ENCODE assay signal across 8 cellular contexts in the genomic region with DNA sequence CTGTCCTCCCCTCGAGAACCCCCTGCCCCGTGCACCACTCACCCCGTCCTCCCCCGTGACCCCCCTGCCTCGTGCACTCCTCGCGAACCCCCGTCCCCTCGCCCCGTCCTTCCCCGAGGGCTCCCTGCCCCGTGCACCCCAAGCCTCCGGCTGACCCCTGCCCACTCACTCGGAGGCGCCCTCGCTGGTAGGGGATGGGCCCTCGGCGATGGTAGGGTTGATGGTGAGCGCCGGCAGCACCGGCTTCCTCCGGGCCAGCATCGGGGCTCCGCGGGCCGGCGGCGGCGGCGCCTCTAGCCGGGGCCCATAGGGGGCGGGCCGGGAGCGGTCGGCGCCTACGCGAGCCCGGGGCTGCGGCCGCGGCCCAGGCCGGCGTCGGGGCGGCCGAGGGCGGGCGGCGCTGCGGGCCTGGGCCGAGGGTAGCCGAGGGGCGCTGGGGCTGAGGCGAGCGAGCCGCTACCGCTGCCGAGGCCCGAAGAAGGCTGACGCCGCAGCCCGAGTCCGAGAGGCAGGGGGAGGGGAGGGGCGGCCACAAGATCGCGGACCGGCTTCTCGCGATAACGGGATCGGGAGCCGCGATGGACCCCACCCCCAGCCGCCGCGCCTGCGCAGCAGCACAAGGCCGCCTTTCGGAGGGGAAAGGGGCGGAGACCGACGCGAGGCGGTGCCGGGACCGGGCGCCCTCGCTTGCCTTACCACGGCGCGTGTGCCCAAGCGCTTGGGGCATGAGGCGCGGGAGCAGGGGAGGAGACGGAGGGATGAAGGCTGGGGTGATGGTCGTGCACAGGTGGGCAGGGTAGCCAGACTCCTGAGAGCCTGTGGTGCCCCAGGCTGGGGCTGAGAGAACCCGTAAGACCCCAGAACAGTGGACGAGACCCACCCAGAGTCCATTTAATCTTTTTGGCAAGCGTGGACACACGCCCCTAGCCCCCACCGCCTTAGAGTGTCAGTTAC. TPM values are rescaled to one million over a fixed set of nuclear protein-coding genes. Genes with fewer than 3 reads are reported as not detected.
DNase-seq lines count a peak whose midpoint lies in the region; ATAC-seq, FAIRE-seq and TF ChIP-seq lines count a peak whose summit lies in the region.

A gene (minus strand): TSS at position 508 of the 954 bp plus-strand sequence. CDS start 247 bp downstream, at position 261.

- peak within 1 kb of the TSS; percentile 90 for H2AFZ ChIP-seq in mammary epithelial cell (ENCODE audit: low read depth, low read length)

- H3K27ac ChIP-seq in 22Rv1 (peak within 1 kb of the TSS; percentile 89), mammary epithelial cell (ENCODE audit: insufficient read depth, low read depth, low read length) (peak within 1 kb of the TSS; percentile 39), small intestine (ENCODE audit: low read depth in 1 of 2, low read length in 1 of 2) (peak within 1 kb of the TSS; percentile 79 to 86)

- 7% methylated on average over 15 of the region's 102 CpGs for WGBS in mammary epithelial cell (ENCODE audit: low coverage, missing lambda C conversion rate)
- 1 to 3% (median 2%) methylated on average over 67 to 102 of the region's 102 CpGs for WGBS in small intestine, 3 donors

- H3K9ac ChIP-seq in mammary epithelial cell (ENCODE audit: insufficient read depth, low read length), result peak within 1 kb of the TSS; percentile 86

- no peak for FAIRE-seq in small intestine (lab: Jason Lieb, UNC)

- intact Hi-C loops in mammary epithelial cell (cut with micrococcal nuclease), result no loop called here

- DNase-seq in NCI-H2196 treated with DMSO at 0.1 percent for 48 hours (lab: John Stamatoyannopoulos, UW; ENCODE audit: unreplicated experiment) (peak; percentile 75), mammary epithelial cell (peak; percentile 85), iPS-NIHi11 (ENCODE audit: low spot score) (peak; percentile 98), small intestine (peak; percentile 93)

- no peaks in the 10 kb centered on the region for H4K20me1 ChIP-seq in mammary epithelial cell (ENCODE audit: insufficient read depth, low read length)

- dilution Hi-C loops in mammary epithelial cell (cut with HindIII; ENCODE audit: low sequenced_read_pairs), result no loop called here

- peaks cover 44% of the 10 kb centered on the region for H3K79me2 ChIP-seq in mammary epithelial cell (ENCODE audit: insufficient read depth, low read length)

- no TSS peak for BruUV-seq in mammary epithelial cell (replicated peaks; lab: Mats Ljungman, UMichigan)

- H3K4me2 ChIP-seq in mammary epithelial cell (ENCODE audit: insufficient read depth, low read depth, low read length), result peak within 1 kb of the TSS; percentile 96

- H3K27me3 ChIP-seq in mammary epithelial cell (ENCODE audit: insufficient read depth, low read length), result no peaks in the 10 kb centered on the region
- H3K27me3 ChIP-seq in small intestine (ENCODE audit: control insufficient read depth in 2 of 2, insufficient read depth in 2 of 2, low read length in 2 of 2), result no peaks in the 10 kb centered on the region

- CTCF ChIA-PET in mammary epithelial cell (lab: Charles Lee; ENCODE audit: low non-redundant PET), result no interaction called here

- ATAC-seq in GM18519 (IDR thresholded peaks at IDR 0.05; ENCODE audit: low FRiP score, unreplicated experiment) (peak; percentile 75), HG03097 (IDR thresholded peaks at IDR 0.05; ENCODE audit: low FRiP score, unreplicated experiment) (peak; percentile 83)

- TF ChIP-seq CTCF in 22Rv1 (IDR thresholded peaks at IDR 0.05) (peak; percentile 45), WI38 (IDR thresholded peaks at IDR 0.05; ENCODE audit: low read depth, low read length) (no peak), mammary epithelial cell (conservative IDR thresholded peaks at IDR 0.05 in 1 of 2, IDR thresholded peaks at IDR 0.05 in 1 of 2; ENCODE audit: extremely low read depth in 1 of 2, insufficient read depth in 1 of 2, low read depth in 1 of 2, low read length in 2 of 2) (peak in 1 of 2 donors; percentile 14)

- H3K4me3 ChIP-seq in WI38 (ENCODE audit: low read depth, low read length) (peak within 1 kb of the TSS; percentile 84), mammary epithelial cell (replicated peaks in 1 of 3; ENCODE audit: insufficient read depth in 1 of 3, low read depth in 2 of 3, low read length in 3 of 3) (peak within 1 kb of the TSS; percentile 71 to 99 (median 80)), small intestine (ENCODE audit: low read depth in 1 of 2, low read length in 2 of 2) (peak within 1 kb of the TSS; percentile 95 to 99)

- H3K4me1 ChIP-seq in mammary epithelial cell (ENCODE audit: insufficient read depth, low read length) (peaks cover 12% of the 10 kb centered on the region), small intestine (ENCODE audit: control insufficient read depth in 2 of 2, insufficient read depth in 1 of 2, low read depth in 1 of 2, low read length in 1 of 2) (peaks cover 4 to 6% of the 10 kb centered on the region in 2 donors)

- H3K9me3 ChIP-seq in mammary epithelial cell (replicated peaks; ENCODE audit: insufficient read depth, low read length), result no peaks in the 10 kb centered on the region
- no peaks in the 10 kb centered on the region for H3K9me3 ChIP-seq in small intestine (ENCODE audit: control insufficient read depth, low read depth)

- H3K36me3 ChIP-seq in mammary epithelial cell (ENCODE audit: insufficient read depth, low read length) (no peaks in the 10 kb centered on the region), small intestine (ENCODE audit: control insufficient read depth in 2 of 2, insufficient read depth in 2 of 2, low read length in 2 of 2) (peaks cover 0 to 2% of the 10 kb centered on the region in 2 donors)

- in situ Hi-C loops in mammary epithelial cell (cut with MboI; ENCODE audit: low sequenced_read_pairs in 2 of 2), result no loop called here

RNA-seq across cellular contexts. Expression of the gene that starts here (rescaled TPM):
- total RNA-seq in mammary epithelial cell, result 100 to 1,000 TPM; 109 to 163 TPM
- polyA plus RNA-seq in mammary epithelial cell (112 TPM), small intestine (100 to 1,000 TPM; 283 to 522 (median 492) TPM)
- 91.5 TPM for polyA minus RNA-seq in mammary epithelial cell

Comparison
In these comparisons a context has a peak if more than half of its experiments do, and no peak if none do; other contexts are left out.
1. Peak in every context shown above with its lines: DNase-seq, ATAC-seq, H3K4me3 ChIP-seq and H3K27ac ChIP-seq.
2. H3K27ac ChIP-seq: peak in every context shown above with its lines; median percentile 89 in 22Rv1; 82 in small intestine; 39 in mammary epithelial cell.